Comparison of ENCODE assay signal across 29 cellular contexts in genomic region chr6:38686270-38687042, GRCh38. TPM values are rescaled to one million over a fixed set of nuclear protein-coding genes. Genes with fewer than 3 reads are reported as not detected.
DNase-seq lines count a peak whose midpoint lies in the region; ATAC-seq, FAIRE-seq and TF ChIP-seq lines count a peak whose summit lies in the region.
"Had no signal": no experiment of that assay in that cellular context is flagged by ENCODE, and none has a peak within 500 bp of the region (broad histone marks: within the 10 kb centered on the region; RNA-seq: fewer than 3 reads in every experiment).

No MANE protein-coding gene starts in this region.

- H3K9ac ChIP-seq in K562 (ENCODE audit: insufficient read depth in 1 of 2, low read depth in 2 of 2, low read length in 2 of 2), result no peak overlapping the region
- no peak overlapping the region for H3K9ac ChIP-seq in smooth muscle cell (ENCODE audit: low read depth)
- H3K9ac ChIP-seq in colonic mucosa (ENCODE audit: low read depth in 2 of 2, low read length in 2 of 2), result no peak overlapping the region

- no peak overlapping the region for H3K4me3 ChIP-seq in CD8-positive, alpha-beta memory T cell (ENCODE audit: low read length)
- no peak overlapping the region for H3K4me3 ChIP-seq in K562
- H3K4me3 ChIP-seq in smooth muscle cell, result no peak overlapping the region
- H3K4me3 ChIP-seq in Peyer's patch, result no peak overlapping the region
- no peak overlapping the region for H3K4me3 ChIP-seq in colonic mucosa
- H3K4me3 ChIP-seq: body of pancreas had no signal

- peaks cover 9% of the 10 kb centered on the region for H3K36me3 ChIP-seq in CD8-positive, alpha-beta memory T cell (ENCODE audit: insufficient read depth, low read length)
- H3K36me3 ChIP-seq in K562 (ENCODE audit: control insufficient read depth, insufficient read depth, low read length) (peaks cover 60% of the 10 kb centered on the region), smooth muscle cell (ENCODE audit: low read depth) (peaks cover 13% of the 10 kb centered on the region), Peyer's patch (peaks cover 0 to 29% (median 0%) of the 10 kb centered on the region in 3 donors), colonic mucosa (no peaks in the 10 kb centered on the region)

- H3K4me3 Mint-ChIP-seq in CD8-positive, alpha-beta memory T cell, result no peak overlapping the region
- no peak overlapping the region for H3K4me3 Mint-ChIP-seq in activated naive CD4-positive, alpha-beta T cell treated with anti-CD3 and anti-CD28 coated beads for 36 hours
- H3K4me3 Mint-ChIP-seq in activated CD4-positive, alpha-beta T cell treated with anti-CD3 and anti-CD28 coated beads, Interleukin-2, amount 10 ng/mL, durations not matched to agents 24 days and 14 days, result no peak overlapping the region
- H3K4me3 Mint-ChIP-seq: activated CD8-positive, alpha-beta memory T cell treated with anti-CD3 and anti-CD28 coated beads, Interleukin-2, amount 10 ng/mL, durations not matched to agents 7 days and 5 days; activated naive CD8-positive, alpha-beta T cell treated with anti-CD3 and anti-CD28 coated beads, Interleukin-2, amount 50 U/mL, for 24 hours; activated T-cell treated with anti-CD3 and anti-CD28 coated beads, Interleukin-2, amount 50 U/mL, for 4 hours; T-cell; WTC11 had no signal

- H3K27ac ChIP-seq in CD8-positive, alpha-beta memory T cell (ENCODE audit: low read depth, low read length), result no peak overlapping the region
- no peak overlapping the region for H3K27ac ChIP-seq in K562 (ENCODE audit: extremely low read depth, low read depth, low read length)
- no peak overlapping the region for H3K27ac ChIP-seq in smooth muscle cell (ENCODE audit: low read depth)
- no peak overlapping the region for H3K27ac ChIP-seq in Peyer's patch
- H3K27ac ChIP-seq in colonic mucosa, result no peak overlapping the region

- H4K20me1 ChIP-seq in K562 (replicated peaks; ENCODE audit: control insufficient read depth, insufficient read depth, low read length) (peaks cover 18% of the 10 kb centered on the region), smooth muscle cell (ENCODE audit: low read depth) (peaks cover 70% of the 10 kb centered on the region)

- H3K27ac Mint-ChIP-seq in CD8-positive, alpha-beta memory T cell, result peak overlapping the region in 5 of 8 donors; percentile 8 to 77 (median 35)
- no peak overlapping the region for H3K27ac Mint-ChIP-seq in activated naive CD4-positive, alpha-beta T cell treated with anti-CD3 and anti-CD28 coated beads for 36 hours
- no peak overlapping the region for H3K27ac Mint-ChIP-seq in activated CD4-positive, alpha-beta T cell treated with anti-CD3 and anti-CD28 coated beads, Interleukin-2, amount 10 ng/mL, durations not matched to agents 24 days and 14 days
- H3K27ac Mint-ChIP-seq: activated naive CD8-positive, alpha-beta T cell treated with anti-CD3 and anti-CD28 coated beads, Interleukin-2, amount 50 U/mL, for 24 hours had no signal

- TF ChIP-seq EP300 in K562 (IDR thresholded peaks at IDR 0.05; ENCODE audit: low read length), result no peak

- H3K4me2 ChIP-seq in K562 (ENCODE audit: insufficient read depth, low read length) (no peak overlapping the region), smooth muscle cell (peak overlapping the region; percentile 11)

- H3K79me2 ChIP-seq in K562 (ENCODE audit: control insufficient read depth, insufficient read depth, low read length) (peaks cover 68% of the 10 kb centered on the region), smooth muscle cell (ENCODE audit: low read depth) (peaks cover 25% of the 10 kb centered on the region)

- POLR2A ChIA-PET in CD8-positive, alpha-beta memory T cell (lab: Charles Lee), result interaction anchor here (0.7 kb wide), 1 partner anchor 54 kb away, joined by 3 read pairs; no protein-coding TSS in a partner anchor
- POLR2A ChIA-PET in K562 (lab: Yijun Ruan, JAX), result interaction anchor here (0.7 to 1.8 kb wide), 3 partner anchors 10 to 16 kb away, joined by 3 to 6 read pairs (median 3); partner anchors contain the start of gene GLO1

- WGBS in K562 (ENCODE audit: insufficient coverage, low coverage, missing lambda C conversion rate), result 97% methylated on average over 4 of the region's 4 CpGs
- 69% methylated on average over 4 of the region's 4 CpGs for WGBS in smooth muscle cell (ENCODE audit: low lambda C conversion rate)

- in situ Hi-C loops in K562 (cut with MboI), result no loop called here

- no peak for TF ChIP-seq RAD21 in K562 (CRISPR knock-in tag; conservative IDR thresholded peaks at IDR 0.05 in 1 of 2, IDR thresholded peaks at IDR 0.05 in 1 of 2)

- DNase-seq in CD8-positive, alpha-beta memory T cell, result no peak
- DNase-seq in K562 (ENCODE audit: extremely low read depth in 1 of 4, low spot score in 3 of 4), result no peak
- no peak for DNase-seq in smooth muscle cell (lab: John Stamatoyannopoulos, UW; ENCODE audit: unreplicated experiment)
- no peak for DNase-seq in Peyer's patch
- DNase-seq in activated naive CD4-positive, alpha-beta T cell treated with anti-CD3 and anti-CD28 coated beads for 36 hours, result no peak
- no peak for DNase-seq in activated CD4-positive, alpha-beta T cell treated with anti-CD3 and anti-CD28 coated beads, Interleukin-2, amount 10 ng/mL, durations not matched to agents 24 days and 14 days
- DNase-seq in colonic mucosa, result no peak
- DNase-seq: activated CD4-positive, alpha-beta T cell treated with anti-CD3 and anti-CD28 coated beads, Interleukin-2, amount 50 U/mL, for 1 hour; activated CD8-positive, alpha-beta memory T cell treated with anti-CD3 and anti-CD28 coated beads, Interleukin-2, amount 10 ng/mL, durations not matched to agents 7 days and 5 days; activated gamma-delta T cell; activated naive CD8-positive, alpha-beta T cell treated with anti-CD3 and anti-CD28 coated beads, Interleukin-2, amount 50 U/mL, for 24 hours; activated T-cell treated with anti-CD3 and anti-CD28 coated beads, Interleukin-2, amount 50 U/mL, for 4 hours; body of pancreas; DND-41; effector CD4-positive, alpha-beta T cell; hippocampal formation; NCI-H1048; NCI-H1694 treated with DMSO at 0.1 percent for 48 hours; NCI-H446 treated with DMSO at 0.1 percent for 48 hours; right cardiac atrium; RPMI8226; stimulated activated CD4-positive, alpha-beta T cell treated with anti-CD3 and anti-CD28 coated beads, Interleukin-12 subunit alpha, Interleukin-12 subunit beta, amount 100 ng/mL, for 4 hours; stimulated activated CD4-positive, alpha-beta T cell treated with anti-CD3 and anti-CD28 coated beads, Interleukin-4, amount 100 ng/mL, for 1 hour; T-cell; trophoblast cell had no signal

- H3K4me1 ChIP-seq in CD8-positive, alpha-beta memory T cell (ENCODE audit: insufficient read depth, low read length), result no peaks in the 10 kb centered on the region
- no peaks in the 10 kb centered on the region for H3K4me1 ChIP-seq in K562 (replicated peaks in 1 of 2; ENCODE audit: control insufficient read depth in 2 of 2, insufficient read depth in 2 of 2, low read length in 2 of 2)
- H3K4me1 ChIP-seq in smooth muscle cell (ENCODE audit: low read depth), result no peaks in the 10 kb centered on the region
- peaks cover 0 to 5% (median 0%) of the 10 kb centered on the region in 4 donors for H3K4me1 ChIP-seq in Peyer's patch
- no peaks in the 10 kb centered on the region for H3K4me1 ChIP-seq in colonic mucosa

- H3F3A ChIP-seq in smooth muscle cell (ENCODE audit: low read depth), result no peaks in the 10 kb centered on the region

- no peaks in the 10 kb centered on the region for H3K9me3 Mint-ChIP-seq in CD8-positive, alpha-beta memory T cell
- no peaks in the 10 kb centered on the region for H3K9me3 Mint-ChIP-seq in activated naive CD4-positive, alpha-beta T cell treated with anti-CD3 and anti-CD28 coated beads for 36 hours
- H3K9me3 Mint-ChIP-seq in activated CD4-positive, alpha-beta T cell treated with anti-CD3 and anti-CD28 coated beads, Interleukin-2, amount 10 ng/mL, durations not matched to agents 24 days and 14 days, result no peaks in the 10 kb centered on the region
- H3K9me3 Mint-ChIP-seq: activated naive CD8-positive, alpha-beta T cell treated with anti-CD3 and anti-CD28 coated beads, Interleukin-2, amount 50 U/mL, for 24 hours; activated T-cell treated with anti-CD3 and anti-CD28 coated beads, Interleukin-2, amount 50 U/mL, for 4 hours; IgD-negative memory B cell; T-cell; WTC11 had no signal

- no peak for TF ChIP-seq CTCF in K562 (IDR thresholded peaks at IDR 0.05 in 2 of 3, conservative IDR thresholded peaks at IDR 0.05 in 1 of 3; ENCODE audit: insufficient read depth in 2 of 3, low read depth in 1 of 3, low read length in 3 of 3)
- TF ChIP-seq CTCF in smooth muscle cell (IDR thresholded peaks at IDR 0.05; ENCODE audit: borderline replicate concordance, insufficient read depth, poor library complexity, severe bottlenecking), result no peak
- TF ChIP-seq CTCF in Peyer's patch (IDR thresholded peaks at IDR 0.05), result no peak
- no peak for TF ChIP-seq CTCF in colonic mucosa (IDR thresholded peaks at IDR 0.05)

- H3K4me1 Mint-ChIP-seq in CD8-positive, alpha-beta memory T cell, result peaks cover 17 to 47% (median 23%) of the 10 kb centered on the region in 3 donors
- H3K4me1 Mint-ChIP-seq in activated naive CD4-positive, alpha-beta T cell treated with anti-CD3 and anti-CD28 coated beads for 36 hours (ENCODE audit: low read depth), result peaks cover 15% of the 10 kb centered on the region
- H3K4me1 Mint-ChIP-seq in activated CD4-positive, alpha-beta T cell treated with anti-CD3 and anti-CD28 coated beads, Interleukin-2, amount 10 ng/mL, durations not matched to agents 24 days and 14 days, result peaks cover 17% of the 10 kb centered on the region

- FAIRE-seq in K562 (lab: Jason Lieb, UNC) (no peak), islet of Langerhans (lab: Jason Lieb, UNC) (peak; percentile 49)
- FAIRE-seq: D721Med had no signal

- no TSS peak for BruUV-seq in K562 (replicated peaks; lab: Mats Ljungman, UMichigan)

- no peaks in the 10 kb centered on the region for H3K27me3 ChIP-seq in CD8-positive, alpha-beta memory T cell (ENCODE audit: insufficient read depth, low read length, poor library complexity, severe bottlenecking)
- no peaks in the 10 kb centered on the region for H3K27me3 ChIP-seq in K562 (ENCODE audit: control insufficient read depth in 2 of 2, insufficient read depth in 2 of 2, low read length in 2 of 2)
- no peaks in the 10 kb centered on the region for H3K27me3 ChIP-seq in smooth muscle cell (ENCODE audit: low read depth)
- no peaks in the 10 kb centered on the region for H3K27me3 ChIP-seq in Peyer's patch
- H3K27me3 ChIP-seq in colonic mucosa, result no peaks in the 10 kb centered on the region
- H3K27me3 ChIP-seq: body of pancreas had no signal

- H3K9me1 ChIP-seq in K562 (ENCODE audit: control insufficient read depth, insufficient read depth, low read length), result no peaks in the 10 kb centered on the region

- H2AFZ ChIP-seq in K562 (ENCODE audit: low read depth, low read length), result no peak overlapping the region
- H2AFZ ChIP-seq in smooth muscle cell (ENCODE audit: low read depth), result no peak overlapping the region

- no peak for ATAC-seq in K562
- ATAC-seq: activated CD8-positive, alpha-beta memory T cell treated with anti-CD3 and anti-CD28 coated beads, Interleukin-2, amount 10 ng/mL, durations not matched to agents 7 days and 5 days; activated naive CD8-positive, alpha-beta T cell treated with anti-CD3 and anti-CD28 coated beads, Interleukin-2, amount 50 U/mL, for 24 hours; activated T-cell treated with anti-CD3 and anti-CD28 coated beads, Interleukin-2, amount 50 U/mL, for 4 hours; body of pancreas; T-cell; WTC11 had no signal

- no peaks in the 10 kb centered on the region for H3K27me3 Mint-ChIP-seq in CD8-positive, alpha-beta memory T cell
- no peaks in the 10 kb centered on the region for H3K27me3 Mint-ChIP-seq in activated naive CD4-positive, alpha-beta T cell treated with anti-CD3 and anti-CD28 coated beads for 36 hours (ENCODE audit: low read depth)
- H3K27me3 Mint-ChIP-seq in activated CD4-positive, alpha-beta T cell treated with anti-CD3 and anti-CD28 coated beads, Interleukin-2, amount 10 ng/mL, durations not matched to agents 24 days and 14 days, result no peaks in the 10 kb centered on the region
- H3K27me3 Mint-ChIP-seq: activated CD8-positive, alpha-beta memory T cell treated with anti-CD3 and anti-CD28 coated beads, Interleukin-2, amount 10 ng/mL, durations not matched to agents 7 days and 5 days; activated naive CD8-positive, alpha-beta T cell treated with anti-CD3 and anti-CD28 coated beads, Interleukin-2, amount 50 U/mL, for 24 hours; IgD-negative memory B cell; T-cell had no signal

- CTCF ChIA-PET in CD8-positive, alpha-beta memory T cell (lab: Charles Lee), result no interaction called here
- CTCF ChIA-PET in K562 (lab: Yijun Ruan, JAX; ENCODE audit: low intra/inter-chr PET ratio), result no interaction called here
- CTCF ChIA-PET in activated naive CD4-positive, alpha-beta T cell treated with anti-CD3 and anti-CD28 coated beads for 36 hours (lab: Charles Lee), result interaction anchor here (0.7 kb wide), 2 partner anchors 14 to 1151 kb away, joined by 3 read pairs; no protein-coding TSS in a partner anchor

- H3K36me3 Mint-ChIP-seq in CD8-positive, alpha-beta memory T cell, result peaks cover 0 to 33% (median 8%) of the 10 kb centered on the region in 3 donors
- peaks cover 21% of the 10 kb centered on the region for H3K36me3 Mint-ChIP-seq in activated naive CD4-positive, alpha-beta T cell treated with anti-CD3 and anti-CD28 coated beads for 36 hours (ENCODE audit: low read depth)
- H3K36me3 Mint-ChIP-seq in activated CD4-positive, alpha-beta T cell treated with anti-CD3 and anti-CD28 coated beads, Interleukin-2, amount 10 ng/mL, durations not matched to agents 24 days and 14 days (ENCODE audit: low read depth), result peaks cover 26% of the 10 kb centered on the region

- TF ChIP-seq POLR2A in K562 (conservative IDR thresholded peaks at IDR 0.05) (no peak), Peyer's patch (IDR thresholded peaks at IDR 0.05) (no peak)

- intact Hi-C loops in K562 (cut with micrococcal nuclease) (no loop called here), colonic mucosa (cut with DNase I) (no loop called here)
- intact Hi-C loops in activated naive CD4-positive, alpha-beta T cell treated with anti-CD3 and anti-CD28 coated beads for 36 hours (cut with micrococcal nuclease), result no loop called here
- intact Hi-C loops in activated CD4-positive, alpha-beta T cell treated with anti-CD3 and anti-CD28 coated beads, Interleukin-2, amount 10 ng/mL, durations not matched to agents 24 days and 14 days (cut with micrococcal nuclease), result no loop called here

- no peaks in the 10 kb centered on the region for H3K9me3 ChIP-seq in CD8-positive, alpha-beta memory T cell (ENCODE audit: low read length)
- no peaks in the 10 kb centered on the region for H3K9me3 ChIP-seq in K562 (replicated peaks; ENCODE audit: control insufficient read depth, insufficient read depth, low read depth, low read length)
- H3K9me3 ChIP-seq in smooth muscle cell (replicated peaks; ENCODE audit: low read depth), result no peaks in the 10 kb centered on the region
- no peaks in the 10 kb centered on the region for H3K9me3 ChIP-seq in Peyer's patch
- no peaks in the 10 kb centered on the region for H3K9me3 ChIP-seq in colonic mucosa
- H3K9me3 ChIP-seq: body of pancreas had no signal

RNA-seq across cellular contexts. Expression of gene GLO1, which starts 16.5 kb away (rescaled TPM):
- 100 to 1,000 TPM; 153 to 157 TPM for total RNA-seq in CD8-positive, alpha-beta memory T cell
- 98.9 TPM for polyA plus RNA-seq in CD8-positive, alpha-beta memory T cell
- total RNA-seq in K562 (2011; cell fraction: chromatin; rRNA removed; ENCODE audit: low replicate concordance), result 16.7 and 46.2 TPM in 2 replicates
- 17.6 and 18.0 TPM in 2 replicates for total RNA-seq in K562 (2011; cell fraction: nucleolus; rRNA removed)
- 33.9 and 56.4 TPM in 2 replicates for total RNA-seq in K562 (2011; cell fraction: nucleoplasm; rRNA removed)
- total RNA-seq in K562 (2014; rRNA removed) (185 and 193 TPM in 2 replicates), K562 (2014; rRNA removed; fragmentation: Illumina TruSeq; extraction: Trizol) (268 and 311 TPM in 2 replicates), K562 (2015; rRNA removed; fragmentation: Illumina TruSeq; extraction: Trizol) (234 and 252 TPM in 2 replicates), K562 (2021) (171 and 173 TPM in 2 replicates), smooth muscle cell (204 and 224 TPM in 2 replicates), Peyer's patch (100 to 1,000 TPM in 1 of 4 donors, 10 to 100 TPM in 3; 62.1 to 190 (median 71.6) TPM), colonic mucosa (10 to 100 TPM; 68.7 to 70.8 TPM)
- polyA plus RNA-seq in K562 (2011; rRNA removed) (253 and 331 TPM in 2 replicates), K562 (2014; fragmentation: Illumina TruSeq; extraction: Trizol) (239 and 261 TPM in 2 replicates), K562 (2014; fragmentation: Nextera tagmentation; extraction: Ambion mirVana) (100 to 1,000 TPM; 155 to 203 TPM), K562 (2014; rRNA removed) (201 and 204 TPM in 2 replicates), smooth muscle cell (143 and 147 TPM in 2 replicates)
- 80.9 and 156 TPM in 2 replicates for polyA plus RNA-seq in K562 (2011; cell fraction: cytosol; rRNA removed)
- polyA plus RNA-seq in K562 (2011; cell fraction: nucleus; rRNA removed), result 32.5 and 59.8 TPM in 2 replicates
- 153 and 176 TPM in 2 replicates for polyA plus RNA-seq in K562 (2012)
- 172 and 181 TPM in 2 replicates for polyA minus RNA-seq in K562 (2011; rRNA and poly(A)+ RNA removed)
- polyA minus RNA-seq in K562 (2011; cell fraction: cytosol; rRNA and poly(A)+ RNA removed), result 71.5 and 91.3 TPM in 2 replicates
- polyA minus RNA-seq in K562 (2011; cell fraction: nucleus; rRNA and poly(A)+ RNA removed), result 11.7 and 30.0 TPM in 2 replicates
- 100 to 1,000 TPM; 137 to 144 TPM for total RNA-seq in activated naive CD4-positive, alpha-beta T cell treated with anti-CD3 and anti-CD28 coated beads for 36 hours
- total RNA-seq in activated CD4-positive, alpha-beta T cell treated with anti-CD3 and anti-CD28 coated beads, Interleukin-2, amount 10 ng/mL, durations not matched to agents 24 days and 14 days, result 124 and 127 TPM in 2 replicates

RNA-seq across cellular contexts. Expression of gene DNAH8, which starts 28.7 kb away (rescaled TPM):
- total RNA-seq in CD8-positive, alpha-beta memory T cell, result under 1 TPM; 0.11 to 0.20 TPM
- polyA plus RNA-seq in CD8-positive, alpha-beta memory T cell, result not detected
- total RNA-seq in K562 (2011; cell fraction: chromatin; rRNA removed; ENCODE audit: low replicate concordance), result 34.0 and 46.0 TPM in 2 replicates
- total RNA-seq in K562 (2011; cell fraction: nucleolus; rRNA removed), result 2.8 and 5.4 TPM in 2 replicates
- total RNA-seq in K562 (2011; cell fraction: nucleoplasm; rRNA removed), result 5.0 and 10.5 TPM in 2 replicates
- total RNA-seq in K562 (2014; rRNA removed), result 1.3 and 1.4 TPM in 2 replicates
- 3.9 and 4.2 TPM in 2 replicates for total RNA-seq in K562 (2014; rRNA removed; fragmentation: Illumina TruSeq; extraction: Trizol)
- 2.7 and 3.0 TPM in 2 replicates for total RNA-seq in K562 (2015; rRNA removed; fragmentation: Illumina TruSeq; extraction: Trizol)
- 2.8 and 2.9 TPM in 2 replicates for total RNA-seq in K562 (2021)
- polyA plus RNA-seq in K562 (2011; rRNA removed), result 4.2 and 6.8 TPM in 2 replicates
- 0.49 and 2.6 TPM in 2 replicates for polyA plus RNA-seq in K562 (2011; cell fraction: cytosol; rRNA removed)
- 13.0 and 21.6 TPM in 2 replicates for polyA plus RNA-seq in K562 (2011; cell fraction: nucleus; rRNA removed)
- 2.2 and 3.1 TPM in 2 replicates for polyA plus RNA-seq in K562 (2012)
- 1.9 and 2.2 TPM in 2 replicates for polyA plus RNA-seq in K562 (2014; fragmentation: Illumina TruSeq; extraction: Trizol)
- polyA plus RNA-seq in K562 (2014; fragmentation: Nextera tagmentation; extraction: Ambion mirVana), result 1 to 10 TPM; 1.2 to 1.3 TPM
- polyA plus RNA-seq in K562 (2014; rRNA removed), result 2.5 and 4.0 TPM in 2 replicates
- polyA minus RNA-seq in K562 (2011; rRNA and poly(A)+ RNA removed), result 12.4 and 32.0 TPM in 2 replicates
- polyA minus RNA-seq in K562 (2011; cell fraction: cytosol; rRNA and poly(A)+ RNA removed), result 1.4 and 2.3 TPM in 2 replicates
- polyA minus RNA-seq in K562 (2011; cell fraction: nucleus; rRNA and poly(A)+ RNA removed), result 7.8 and 27.9 TPM in 2 replicates
- total RNA-seq in smooth muscle cell, result not detected in 2 replicates
- not detected in 2 replicates for polyA plus RNA-seq in smooth muscle cell
- total RNA-seq in Peyer's patch, result under 1 TPM in 1 of 4 donors, not detected in 3; 0.83 TPM
- total RNA-seq in activated naive CD4-positive, alpha-beta T cell treated with anti-CD3 and anti-CD28 coated beads for 36 hours, result under 1 TPM; 0.07 to 0.15 TPM
- 0.02 TPM in 1 of 2 replicates, not detected in the other for total RNA-seq in activated CD4-positive, alpha-beta T cell treated with anti-CD3 and anti-CD28 coated beads, Interleukin-2, amount 10 ng/mL, durations not matched to agents 24 days and 14 days
- not detected for total RNA-seq in colonic mucosa
- total RNA-seq: body of pancreas, right cardiac atrium had no signal
- polyA plus RNA-seq: right cardiac atrium had no signal

RNA-seq across cellular contexts. Expression of gene BTBD9, which starts 46.7 kb away (rescaled TPM):
- total RNA-seq in CD8-positive, alpha-beta memory T cell, result 10 to 100 TPM; 12.2 to 14.9 TPM
- polyA plus RNA-seq in CD8-positive, alpha-beta memory T cell, result 17.7 TPM
- 11.1 and 16.4 TPM in 2 replicates for total RNA-seq in K562 (2011; cell fraction: chromatin; rRNA removed; ENCODE audit: low replicate concordance)
- total RNA-seq in K562 (2011; cell fraction: nucleolus; rRNA removed), result 1.8 and 4.7 TPM in 2 replicates
- 4.4 and 5.3 TPM in 2 replicates for total RNA-seq in K562 (2011; cell fraction: nucleoplasm; rRNA removed)
- total RNA-seq in K562 (2014; rRNA removed) (0.36 and 0.53 TPM in 2 replicates), K562 (2014; rRNA removed; fragmentation: Illumina TruSeq; extraction: Trizol) (1.0 and 1.1 TPM in 2 replicates), K562 (2015; rRNA removed; fragmentation: Illumina TruSeq; extraction: Trizol) (0.72 and 1.1 TPM in 2 replicates), K562 (2021) (0.83 and 1.5 TPM in 2 replicates), smooth muscle cell (12.5 and 15.4 TPM in 2 replicates), Peyer's patch (10 to 100 TPM; 17.3 to 50.3 (median 37.8) TPM), colonic mucosa (10 to 100 TPM; 15.3 to 23.6 TPM)
- polyA plus RNA-seq in K562 (2011; rRNA removed) (1.0 and 1.6 TPM in 2 replicates), K562 (2014; fragmentation: Illumina TruSeq; extraction: Trizol) (0.48 and 0.56 TPM in 2 replicates), K562 (2014; fragmentation: Nextera tagmentation; extraction: Ambion mirVana) (under 1 TPM; 0.08 to 0.10 TPM), K562 (2014; rRNA removed) (0.58 and 1.4 TPM in 2 replicates), smooth muscle cell (5.6 and 7.0 TPM in 2 replicates)
- polyA plus RNA-seq in K562 (2011; cell fraction: cytosol; rRNA removed), result 0.37 and 0.65 TPM in 2 replicates
- polyA plus RNA-seq in K562 (2011; cell fraction: nucleus; rRNA removed), result 1.6 and 2.0 TPM in 2 replicates
- polyA plus RNA-seq in K562 (2012), result 0.66 and 1.6 TPM in 2 replicates
- 6.7 and 7.7 TPM in 2 replicates for polyA minus RNA-seq in K562 (2011; rRNA and poly(A)+ RNA removed)
- 0.67 and 1.1 TPM in 2 replicates for polyA minus RNA-seq in K562 (2011; cell fraction: cytosol; rRNA and poly(A)+ RNA removed)
- polyA minus RNA-seq in K562 (2011; cell fraction: nucleus; rRNA and poly(A)+ RNA removed), result 4.3 and 6.8 TPM in 2 replicates
- 10 to 100 TPM in 1 of 2 experiments, 1 to 10 TPM in 1; 9.5 to 11.1 TPM for total RNA-seq in activated naive CD4-positive, alpha-beta T cell treated with anti-CD3 and anti-CD28 coated beads for 36 hours
- total RNA-seq in activated CD4-positive, alpha-beta T cell treated with anti-CD3 and anti-CD28 coated beads, Interleukin-2, amount 10 ng/mL, durations not matched to agents 24 days and 14 days, result 12.3 and 12.4 TPM in 2 replicates

Comparison
In these comparisons a context has a peak if more than half of its experiments do, and no peak if none do; other contexts are left out.
1. H3K27ac Mint-ChIP-seq: peak in CD8-positive, alpha-beta memory T cell (5 of 8); none in activated naive CD4-positive, alpha-beta T cell treated with anti-CD3 and anti-CD28 coated beads for 36 hours (single experiment) and activated CD4-positive, alpha-beta T cell treated with anti-CD3 and anti-CD28 coated beads, Interleukin-2, amount 10 ng/mL, durations not matched to agents 24 days and 14 days (single experiment).